ENCODE assay signal across 10 cellular contexts in genomic region chr17:45895304-45895968, GRCh38. TPM values are rescaled to one million over a fixed set of nuclear protein-coding genes. Genes with fewer than 3 reads are reported as not detected.
DNase-seq lines count a peak whose midpoint lies in the region; ATAC-seq and TF ChIP-seq lines count a peak whose summit lies in the region.
"Had no signal": no experiment of that assay in that cellular context is flagged by ENCODE, and none has a peak within 500 bp of the region (broad histone marks: within the 10 kb centered on the region; RNA-seq: fewer than 3 reads in every experiment).

No MANE protein-coding gene starts in this region.

- ATAC-seq in GM21786 (IDR thresholded peaks at IDR 0.05; ENCODE audit: unreplicated experiment): no peak

- peak overlapping the region; percentile 77 for H3K4me2 ChIP-seq in osteoblast (ENCODE audit: insufficient read depth, low read length)

- H3K27me3 Mint-ChIP-seq in Caco-2 (ENCODE audit: insufficient read depth, unreplicated experiment): peaks cover 16% of the 10 kb centered on the region
- peaks cover 77% of the 10 kb centered on the region for H3K27me3 Mint-ChIP-seq in activated CD4-positive, alpha-beta memory T cell treated with anti-CD3 and anti-CD28 coated beads, Interleukin-2, amount 10 ng/mL, durations not matched to agents 7 days and 5 days

- H4K20me1 ChIP-seq in osteoblast (ENCODE audit: insufficient read depth, low read length): no peaks in the 10 kb centered on the region

- H3K27me3 ChIP-seq in Caco-2 (replicated peaks; ENCODE audit: control insufficient read depth, insufficient read depth, low read length) (peaks cover 1% of the 10 kb centered on the region; the same call in 1 of the 2 replicates), osteoblast (ENCODE audit: insufficient read depth, low read length) (peaks cover 53% of the 10 kb centered on the region)

- H3K36me3 Mint-ChIP-seq in Caco-2 (ENCODE audit: insufficient read depth, unreplicated experiment): no peaks in the 10 kb centered on the region
- no peaks in the 10 kb centered on the region for H3K36me3 Mint-ChIP-seq in activated CD4-positive, alpha-beta memory T cell treated with anti-CD3 and anti-CD28 coated beads, Interleukin-2, amount 10 ng/mL, durations not matched to agents 7 days and 5 days (ENCODE audit: low read depth)

- CTCF ChIA-PET in Caco-2 (lab: Charles Lee): no interaction called here
- CTCF ChIA-PET in activated CD4-positive, alpha-beta memory T cell treated with anti-CD3 and anti-CD28 coated beads, Interleukin-2, amount 10 ng/mL, durations not matched to agents 7 days and 5 days (lab: Charles Lee): no interaction called here

- DNase-seq in Caco-2 (peak in 1 of 2 experiments; percentile 43), NCI-H1436 (lab: John Stamatoyannopoulos, UW) (peak; percentile 97), fibroblast of villous mesenchyme (ENCODE audit: low read depth) (peak; percentile 8), osteoblast (ENCODE audit: insufficient read length, low spot score, missing footprints) (peak; percentile 68), HUDEP-2 (lab: John Stamatoyannopoulos, UW; ENCODE audit: unreplicated experiment in 76 of 76) (no peak), NOMO-1 treated with dmso at 0.1 percent for 144 hours (lab: John Stamatoyannopoulos, UW; ENCODE audit: unreplicated experiment) (no peak)
- no peak for DNase-seq in activated CD4-positive, alpha-beta memory T cell treated with anti-CD3 and anti-CD28 coated beads, Interleukin-2, amount 10 ng/mL, durations not matched to agents 7 days and 5 days

- H3K36me3 ChIP-seq in Caco-2 (ENCODE audit: control insufficient read depth, insufficient read depth, low read length) (no peaks in the 10 kb centered on the region), osteoblast (ENCODE audit: insufficient read depth, low read length) (no peaks in the 10 kb centered on the region)

- H3K4me1 ChIP-seq in Caco-2: peaks cover 7% of the 10 kb centered on the region; the same call in 1 of the 2 replicates
- H3K4me1 ChIP-seq in osteoblast (ENCODE audit: insufficient read depth, low read length): peaks cover 5% of the 10 kb centered on the region

- BruUV-seq in Caco-2 (replicated peaks; lab: Mats Ljungman, UMichigan): no TSS peak

- POLR2A ChIA-PET in Caco-2 (lab: Charles Lee): no interaction called here
- POLR2A ChIA-PET in activated CD4-positive, alpha-beta memory T cell treated with anti-CD3 and anti-CD28 coated beads, Interleukin-2, amount 10 ng/mL, durations not matched to agents 7 days and 5 days (lab: Charles Lee): no interaction called here

- TF ChIP-seq CTCF in Caco-2 (IDR thresholded peaks at IDR 0.05; ENCODE audit: insufficient read depth in 1 of 2, low read depth in 1 of 2, low read length in 1 of 2, severe bottlenecking in 1 of 2, unreplicated experiment in 1 of 2) (peak in 1 of 2 experiments; percentile 27), fibroblast of villous mesenchyme (IDR thresholded peaks at IDR 0.05; ENCODE audit: insufficient read depth, low read depth, low read length) (no peak), osteoblast (IDR thresholded peaks at IDR 0.05; ENCODE audit: extremely low read depth, low read depth, low read length) (no peak)

- H2AFZ ChIP-seq in osteoblast (ENCODE audit: low read length): no peak overlapping the region

- no peaks in the 10 kb centered on the region for H3K9me3 Mint-ChIP-seq in Caco-2 (ENCODE audit: unreplicated experiment)
- H3K9me3 Mint-ChIP-seq in activated CD4-positive, alpha-beta memory T cell treated with anti-CD3 and anti-CD28 coated beads, Interleukin-2, amount 10 ng/mL, durations not matched to agents 7 days and 5 days: no peaks in the 10 kb centered on the region

- H3K27ac ChIP-seq in osteoblast (ENCODE audit: low read depth, low read length): no peak overlapping the region

- H3K79me2 ChIP-seq in osteoblast (ENCODE audit: insufficient read depth, low read length): no peaks in the 10 kb centered on the region

- H3K9me3 ChIP-seq in Caco-2: no peaks in the 10 kb centered on the region
- H3K9me3 ChIP-seq in osteoblast (ENCODE audit: low read depth, low read length): no peaks in the 10 kb centered on the region

- no peaks in the 10 kb centered on the region for H3K4me1 Mint-ChIP-seq in Caco-2 (ENCODE audit: low read depth, unreplicated experiment)
- peaks cover 14% of the 10 kb centered on the region for H3K4me1 Mint-ChIP-seq in activated CD4-positive, alpha-beta memory T cell treated with anti-CD3 and anti-CD28 coated beads, Interleukin-2, amount 10 ng/mL, durations not matched to agents 7 days and 5 days

- H3K27ac Mint-ChIP-seq in Caco-2 (ENCODE audit: unreplicated experiment): no peak overlapping the region
- no peak overlapping the region for H3K27ac Mint-ChIP-seq in activated CD4-positive, alpha-beta memory T cell treated with anti-CD3 and anti-CD28 coated beads, Interleukin-2, amount 10 ng/mL, durations not matched to agents 7 days and 5 days

- peak overlapping the region; percentile 83 for H3K4me3 Mint-ChIP-seq in Caco-2 (ENCODE audit: unreplicated experiment)
- peak overlapping the region; percentile 74 for H3K4me3 Mint-ChIP-seq in activated CD4-positive, alpha-beta memory T cell treated with anti-CD3 and anti-CD28 coated beads, Interleukin-2, amount 10 ng/mL, durations not matched to agents 7 days and 5 days

- H3K4me3 ChIP-seq in Caco-2 (ENCODE audit: low read depth, low read length): peak overlapping the region; percentile 86
- peak overlapping the region; percentile 66 for H3K4me3 ChIP-seq in fibroblast of villous mesenchyme (ENCODE audit: low read depth, low read length)
- H3K4me3 ChIP-seq in osteoblast (ENCODE audit: insufficient read depth, low read length): no peak overlapping the region

- intact Hi-C loops in Caco-2 (cut with micrococcal nuclease; ENCODE audit: unreplicated experiment): loop anchor here (10.0 kb wide), 2 partner anchors 49 to 251 kb away; no protein-coding TSS in a partner anchor

RNA-seq across cellular contexts. Expression of gene MAPT, which starts 1.1 kb away (rescaled TPM):
- total RNA-seq in Caco-2 (2022) (0.60 and 0.95 TPM in 2 replicates), fibroblast of villous mesenchyme (under 0.01 TPM in 1 of 2 replicates, not detected in the other), osteoblast (0.29 and 0.36 TPM in 2 replicates)
- under 1 TPM; 0.15 to 0.70 TPM for total RNA-seq in activated CD4-positive, alpha-beta memory T cell treated with anti-CD3 and anti-CD28 coated beads, Interleukin-2, amount 10 ng/mL, durations not matched to agents 7 days and 5 days

RNA-seq across cellular contexts. Expression of gene SPPL2C, which starts 50.8 kb away (rescaled TPM):
- not detected in 2 replicates for total RNA-seq in Caco-2 (2022)
- total RNA-seq in activated CD4-positive, alpha-beta memory T cell treated with anti-CD3 and anti-CD28 coated beads, Interleukin-2, amount 10 ng/mL, durations not matched to agents 7 days and 5 days: not detected
- not detected in 2 replicates for total RNA-seq in fibroblast of villous mesenchyme
- not detected in 2 replicates for total RNA-seq in osteoblast
- total RNA-seq: K562, renal cortical epithelial cell had no signal

Comparison
In these comparisons a context has a peak if more than half of its experiments do, and no peak if none do; other contexts are left out.
1. DNase-seq: peak in NCI-H1436 (single experiment), fibroblast of villous mesenchyme (single experiment) and osteoblast (single experiment); none in activated CD4-positive, alpha-beta memory T cell treated with anti-CD3 and anti-CD28 coated beads, Interleukin-2, amount 10 ng/mL, durations not matched to agents 7 days and 5 days (single experiment), HUDEP-2 (0 of 76) and NOMO-1 treated with dmso at 0.1 percent for 144 hours (single experiment).